ENCODE assay signal across 8 cellular contexts in the genomic region with DNA sequence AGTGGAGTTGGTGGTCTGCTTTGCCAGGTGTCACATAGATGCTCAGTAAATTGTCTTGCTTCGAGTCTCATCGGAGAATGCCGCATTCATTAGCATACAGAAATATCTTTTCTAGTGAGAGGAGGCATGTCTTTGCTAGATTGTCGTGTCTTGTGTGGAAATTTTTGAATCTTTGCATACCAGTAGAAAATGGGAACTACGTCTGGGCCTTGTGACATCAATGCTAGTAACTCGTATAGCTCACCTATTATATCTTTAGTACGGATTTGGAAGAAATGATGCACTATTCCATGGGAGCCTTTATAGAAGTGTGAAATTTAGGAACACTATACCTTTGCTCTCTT. TPM values are rescaled to one million over a fixed set of nuclear protein-coding genes. Genes with fewer than 3 reads are reported as not detected.
DNase-seq lines count a peak whose midpoint lies in the region; ATAC-seq and TF ChIP-seq lines count a peak whose summit lies in the region.

No MANE protein-coding gene starts in this region.

- peak overlapping the region; percentile 97 for H3K4me3 Mint-ChIP-seq in T-helper 1 cell treated with Interleukin-12 subunit alpha and Interleukin-12 subunit beta and Interleukin-4 antibody, amounts not matched to agents 30 μg/mL and 1 μg/mL, for 36 hours

- H3K4ac ChIP-seq in neuronal stem cell (ENCODE audit: low read length): no peak overlapping the region

- H3K4me2 ChIP-seq in neuronal stem cell (ENCODE audit: insufficient read depth, low read length, poor library complexity, severe bottlenecking): peak overlapping the region; percentile 79

- H3K14ac ChIP-seq in neuronal stem cell (ENCODE audit: low read length): no peak overlapping the region

- H3K27me3 Mint-ChIP-seq in T-helper 1 cell treated with Interleukin-12 subunit alpha and Interleukin-12 subunit beta and Interleukin-4 antibody, amounts not matched to agents 30 μg/mL and 1 μg/mL, for 36 hours (ENCODE audit: low read depth): no peaks in the 10 kb centered on the region

- H2BK12ac ChIP-seq in neuronal stem cell (ENCODE audit: low read length): no peak overlapping the region

- no peak overlapping the region for H2BK15ac ChIP-seq in neuronal stem cell (ENCODE audit: low read length)

- H4K8ac ChIP-seq in neuronal stem cell (ENCODE audit: low read depth, low read length): no peak overlapping the region

- H2BK5ac ChIP-seq in neuronal stem cell (ENCODE audit: low read length): no peak overlapping the region

- peak overlapping the region; percentile 96 for H2AFZ ChIP-seq in neuronal stem cell (ENCODE audit: low read length)

- H3K23ac ChIP-seq in neuronal stem cell (ENCODE audit: low read depth, low read length, poor library complexity): no peak overlapping the region

- DNase-seq in T-helper 1 cell: no peak
- no peak for DNase-seq in Panc1 (ENCODE audit: low read depth, low spot score)
- DNase-seq in neuronal stem cell (ENCODE audit: low spot score): no peak
- no peak for DNase-seq in stimulated activated CD4-positive, alpha-beta T cell treated with anti-CD3 and anti-CD28 coated beads, Interleukin-4, amount 100 ng/mL, for 1 hour

- no peak overlapping the region for H2BK120ac ChIP-seq in neuronal stem cell (ENCODE audit: low read depth, low read length)

- in situ Hi-C loops in Panc1 (cut with HindIII; ENCODE audit: low pct_unique_long_range_greater_than_20kb, low sequenced_read_pairs): no loop called here

- H3K36me3 ChIP-seq in Panc1 (ENCODE audit: control insufficient read depth, insufficient read depth, low read length) (peaks cover 19% of the 10 kb centered on the region), endocrine pancreas (ENCODE audit: control insufficient read depth, insufficient read depth, low read length) (no peaks in the 10 kb centered on the region), neuronal stem cell (replicated peaks in 1 of 2; ENCODE audit: control insufficient read depth in 2 of 2, insufficient read depth in 2 of 2, low read length in 2 of 2) (peaks cover 5 to 39% of the 10 kb centered on the region in 2 donors)

- no peaks in the 10 kb centered on the region for H3K27me3 ChIP-seq in Panc1 (ENCODE audit: control insufficient read depth, insufficient read depth, low read length)
- H3K27me3 ChIP-seq in endocrine pancreas (ENCODE audit: control insufficient read depth, insufficient read depth, low read length): no peaks in the 10 kb centered on the region
- no peaks in the 10 kb centered on the region for H3K27me3 ChIP-seq in neuronal stem cell (ENCODE audit: control insufficient read depth in 3 of 3, insufficient read depth in 3 of 3, low read depth in 1 of 3, low read length in 3 of 3)

- H3K9me3 ChIP-seq in Panc1 (ENCODE audit: control insufficient read depth, insufficient read depth, low read depth, low read length): no peaks in the 10 kb centered on the region
- no peaks in the 10 kb centered on the region for H3K9me3 ChIP-seq in endocrine pancreas (ENCODE audit: control insufficient read depth, low read length)
- H3K9me3 ChIP-seq in neuronal stem cell (replicated peaks in 1 of 2; ENCODE audit: control insufficient read depth in 2 of 2, insufficient read depth in 1 of 2, low read depth in 1 of 2, low read length in 2 of 2): no peaks in the 10 kb centered on the region

- peak overlapping the region; percentile 93 to 97 for H3K4me3 ChIP-seq in Panc1 (ENCODE audit: low read depth in 2 of 2, low read length in 2 of 2)
- peak overlapping the region; percentile 87 for H3K4me3 ChIP-seq in endocrine pancreas (ENCODE audit: control insufficient read depth, insufficient read depth, low read length)
- H3K4me3 ChIP-seq in neuronal stem cell (ENCODE audit: low read length in 2 of 2): peak overlapping the region; percentile 72 to 98

- H3K27ac ChIP-seq in Panc1 (ENCODE audit: low read length): peak overlapping the region; percentile 93
- no peak overlapping the region for H3K27ac ChIP-seq in neuronal stem cell (replicated peaks; ENCODE audit: low read length)

- H4K91ac ChIP-seq in neuronal stem cell (ENCODE audit: low read depth, low read length, poor library complexity): no peak overlapping the region

- H2AK5ac ChIP-seq in neuronal stem cell (ENCODE audit: low read depth, low read length): no peak overlapping the region

- no peaks in the 10 kb centered on the region for H3K9me3 Mint-ChIP-seq in T-helper 1 cell treated with Interleukin-12 subunit alpha and Interleukin-12 subunit beta and Interleukin-4 antibody, amounts not matched to agents 30 μg/mL and 1 μg/mL, for 36 hours

- WGBS in neuronal stem cell (ENCODE audit: extremely low coverage in 2 of 2, insufficient read length in 2 of 2, insufficient replicate concordance in 1 of 2), 2 donors: no CpG with 5 or more reads among the region's 7 CpGs

- intact Hi-C loops in Panc1 (cut with micrococcal nuclease; ENCODE audit: unreplicated experiment): no loop called here

- no TSS peak for BruUV-seq in Panc1 (replicated peaks; lab: Mats Ljungman, UMichigan)

- no peak overlapping the region for H3K18ac ChIP-seq in neuronal stem cell (ENCODE audit: low read length)

- H3K36me3 Mint-ChIP-seq in T-helper 1 cell treated with Interleukin-12 subunit alpha and Interleukin-12 subunit beta and Interleukin-4 antibody, amounts not matched to agents 30 μg/mL and 1 μg/mL, for 36 hours (ENCODE audit: low read depth): peaks cover 20% of the 10 kb centered on the region

- ATAC-seq in HG02840 (IDR thresholded peaks at IDR 0.05; ENCODE audit: low FRiP score, unreplicated experiment): peak; percentile 16
- no peak for ATAC-seq in Panc1
- ATAC-seq in GM19397 (IDR thresholded peaks at IDR 0.05; ENCODE audit: unreplicated experiment): no peak

- H3K79me1 ChIP-seq in neuronal stem cell (ENCODE audit: low read depth, low read length): peaks cover 3% of the 10 kb centered on the region

- CTCF ChIA-PET in Panc1 (lab: Charles Lee): no interaction called here

- TF ChIP-seq CTCF in Panc1 (IDR thresholded peaks at IDR 0.05): no peak

- POLR2A ChIA-PET in Panc1 (lab: Charles Lee): interaction anchor here (0.7 kb wide), 1 partner anchor 42 kb away, joined by 3 read pairs; no protein-coding TSS in a partner anchor

- H3K4me1 ChIP-seq in Panc1 (ENCODE audit: control insufficient read depth, insufficient read depth, low read length): peaks cover 12% of the 10 kb centered on the region
- H3K4me1 ChIP-seq in endocrine pancreas (ENCODE audit: control insufficient read depth, insufficient read depth, low read length): peaks cover 6% of the 10 kb centered on the region
- H3K4me1 ChIP-seq in neuronal stem cell (ENCODE audit: control insufficient read depth in 2 of 2, insufficient read depth in 1 of 2, low read depth in 1 of 2, low read length in 2 of 2): peaks cover 3% of the 10 kb centered on the region in 2 donors

- H3K4me1 Mint-ChIP-seq in T-helper 1 cell treated with Interleukin-12 subunit alpha and Interleukin-12 subunit beta and Interleukin-4 antibody, amounts not matched to agents 30 μg/mL and 1 μg/mL, for 36 hours (ENCODE audit: low read depth): peaks cover 35% of the 10 kb centered on the region

- H3K27ac Mint-ChIP-seq in T-helper 1 cell treated with Interleukin-12 subunit alpha and Interleukin-12 subunit beta and Interleukin-4 antibody, amounts not matched to agents 30 μg/mL and 1 μg/mL, for 36 hours: peak overlapping the region; percentile 95

- peak overlapping the region; percentile 82 for H3K9ac ChIP-seq in endocrine pancreas (ENCODE audit: control insufficient read depth, insufficient read depth, low read length)
- peak overlapping the region; percentile 99 for H3K9ac ChIP-seq in neuronal stem cell (ENCODE audit: low read depth, low read length, poor library complexity)

RNA-seq across cellular contexts. Expression of a gene that starts 0.8 kb away (rescaled TPM):
- 76.0 TPM for total RNA-seq in Panc1 (2021; ENCODE audit: unreplicated experiment)
- polyA plus RNA-seq in Panc1 (2012; ENCODE audit: insufficient read length): 19.0 TPM
- polyA plus RNA-seq in neuronal stem cell (2013, experiment 1 of 2): 9.4 TPM
- polyA plus RNA-seq in neuronal stem cell (2013, experiment 2 of 2): 9.8 TPM
